Comparison of ENCODE assay signal across 21 cellular contexts in the genomic region with DNA sequence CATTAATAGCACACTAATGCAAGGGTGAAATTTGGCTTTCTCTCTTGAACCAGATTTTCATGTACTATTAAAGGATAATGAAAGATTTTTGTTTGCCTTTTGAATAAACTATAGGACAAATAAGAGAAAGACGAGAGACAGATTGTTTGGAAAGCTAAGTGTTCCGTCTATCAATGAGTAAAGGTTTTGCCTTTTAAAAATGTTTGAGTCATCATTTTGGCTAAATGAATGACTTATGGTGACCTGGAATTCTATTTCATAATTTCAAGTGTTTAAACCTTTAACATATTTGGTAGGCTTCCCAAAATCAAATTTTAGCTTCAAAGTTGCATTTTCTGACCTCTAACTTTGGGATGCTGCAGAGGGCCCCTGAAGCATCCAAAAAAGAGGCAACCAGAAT.
A peak's percentile ranks its signal among the peaks of the same experiment; 100 is the strongest.
DNase-seq lines count a peak whose midpoint lies in the region; ATAC-seq and TF ChIP-seq lines count a peak whose summit lies in the region.
"Had no signal": no experiment of that assay in that cellular context is flagged by ENCODE, and none has a peak within 500 bp of the region (broad histone marks: within the 10 kb centered on the region; RNA-seq: fewer than 3 reads in every experiment).

No MANE protein-coding gene starts in this region.

- no peak overlapping the region for H3K4me2 ChIP-seq in SK-N-SH
- H3K4me2 ChIP-seq: KMS-11 had no signal

- H3K27ac ChIP-seq in SK-N-SH (ENCODE audit: low read depth in 2 of 2, low read length in 1 of 2), result no peak overlapping the region
- H3K27ac ChIP-seq: KMS-11, Peyer's patch had no signal

- no peaks in the 10 kb centered on the region for H3K36me3 ChIP-seq in SK-N-SH (replicated peaks in 1 of 2; ENCODE audit: control insufficient read depth in 1 of 2, insufficient read depth in 2 of 2, low read length in 1 of 2)
- H3K36me3 ChIP-seq: Peyer's patch had no signal

- no peak for ATAC-seq in HG03521 (IDR thresholded peaks at IDR 0.05; ENCODE audit: unreplicated experiment)
- no peak for ATAC-seq in HG02678 (IDR thresholded peaks at IDR 0.05; ENCODE audit: unreplicated experiment)
- no peak for ATAC-seq in activated CD4-positive, CD25-positive, alpha-beta regulatory T cell treated with anti-CD3 and anti-CD28 coated beads, Interleukin-2, amount 50 U/mL, for 24 hours

- 33% methylated on average over 2 of the region's 2 CpGs for WGBS in SK-N-SH (ENCODE audit: low lambda C conversion rate)

- DNase-seq in HS-5 (ENCODE audit: low read depth), result peak; percentile 23
- DNase-seq in SK-N-SH, result no peak
- peak; percentile 56 for DNase-seq in choroid plexus epithelial cell (ENCODE audit: low read depth)
- peak; percentile 55 for DNase-seq in iris pigment epithelial cell (ENCODE audit: low read depth)
- DNase-seq in NCI-H345 treated with DMSO at 0.1 percent for 48 hours (lab: John Stamatoyannopoulos, UW; ENCODE audit: unreplicated experiment), result no peak
- DNase-seq: Caco-2; CD4-positive, CD25-positive, alpha-beta regulatory T cell; DMS153; EL; H9; MM.1S; NCI-H1105; NCI-H1694; NCI-H2227 treated with DMSO at 0.1 percent for 48 hours; NCI-H524 treated with DMSO at 0.1 percent for 48 hours; Peyer's patch; SHP77 treated with DMSO at 0.1 percent for 48 hours had no signal

- H3K9me2 ChIP-seq in SK-N-SH, result no peaks in the 10 kb centered on the region

- H3F3A ChIP-seq in SK-N-SH (replicated peaks; ENCODE audit: insufficient read depth), result peaks cover 17% of the 10 kb centered on the region

- no peaks in the 10 kb centered on the region for H3K9me3 ChIP-seq in SK-N-SH
- H3K9me3 ChIP-seq: Caco-2, Peyer's patch had no signal

- POLR2A ChIA-PET in SK-N-SH (lab: Yijun Ruan, JAX), result no interaction called here

- no peak overlapping the region for H3K9ac ChIP-seq in SK-N-SH
- H3K9ac ChIP-seq: KMS-11 had no signal

- H3K27me3 ChIP-seq in SK-N-SH (ENCODE audit: insufficient read depth), result no peaks in the 10 kb centered on the region
- H3K27me3 ChIP-seq: Peyer's patch had no signal

- TF ChIP-seq CTCF in SK-N-SH (IDR thresholded peaks at IDR 0.05) (no peak), choroid plexus epithelial cell (conservative IDR thresholded peaks at IDR 0.05; ENCODE audit: low read depth, low read length) (no peak)

- no peaks in the 10 kb centered on the region for H4K20me1 ChIP-seq in SK-N-SH (ENCODE audit: insufficient read depth)

- no peak overlapping the region for H2AFZ ChIP-seq in SK-N-SH (ENCODE audit: low read depth)

- CTCF ChIA-PET in SK-N-SH (lab: Yijun Ruan, JAX), result no interaction called here

- TF ChIP-seq EP300 in SK-N-SH (IDR thresholded peaks at IDR 0.05; ENCODE audit: borderline replicate concordance in 1 of 2, low read depth in 1 of 2, low read length in 1 of 2), result no peak

- no peak for TF ChIP-seq RAD21 in SK-N-SH (IDR thresholded peaks at IDR 0.05; ENCODE audit: low read length)

- H3K79me2 ChIP-seq in SK-N-SH (ENCODE audit: insufficient read depth), result no peaks in the 10 kb centered on the region

- H3K4me1 ChIP-seq in SK-N-SH (ENCODE audit: control insufficient read depth in 1 of 2, insufficient read depth in 2 of 2, low read depth in 1 of 2, low read length in 1 of 2), result no peaks in the 10 kb centered on the region; a peak in 1 of 4 replicates
- H3K4me1 ChIP-seq: Caco-2, Peyer's patch had no signal

- no peak overlapping the region for H3K4me3 ChIP-seq in SK-N-SH (ENCODE audit: low read depth in 2 of 2, low read length in 1 of 2)
- H3K4me3 ChIP-seq in choroid plexus epithelial cell (ENCODE audit: low read depth, low read length), result no peak overlapping the region
- H3K4me3 ChIP-seq: Peyer's patch had no signal

TF ChIP-seq in SK-N-SH, 30 proteins besides CTCF, POLR2A, EP300 and RAD21:
- TF ChIP-seq, protein P1, sequence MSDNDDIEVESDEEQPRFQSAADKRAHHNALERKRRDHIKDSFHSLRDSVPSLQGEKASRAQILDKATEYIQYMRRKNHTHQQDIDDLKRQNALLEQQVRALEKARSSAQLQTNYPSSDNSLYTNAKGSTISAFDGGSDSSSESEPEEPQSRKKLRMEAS (IDR thresholded peaks at IDR 0.05; ENCODE audit: low read depth), result no peak
- TF ChIP-seq TCF12 (IDR thresholded peaks at IDR 0.05) (peak; percentile 18; the same call in 1 of the 2 replicates), NRF1 (IDR thresholded peaks at IDR 0.05; ENCODE audit: low read depth, low read length) (no peak), CHD2 (IDR thresholded peaks at IDR 0.05; ENCODE audit: low read length, partially characterized antibody) (no peak), GATA2 (CRISPR knock-in tag; IDR thresholded peaks at IDR 0.05) (no peak), RXRA (IDR thresholded peaks at IDR 0.05; ENCODE audit: borderline replicate concordance, low read depth) (no peak), SIN3A (IDR thresholded peaks at IDR 0.05; ENCODE audit: borderline replicate concordance, low read depth, low read length) (no peak), YY1 (IDR thresholded peaks at IDR 0.05; ENCODE audit: low read depth) (no peak)

Comparison
In these comparisons a context has a peak if more than half of its experiments do, and no peak if none do; other contexts are left out.
1. DNase-seq: peak in HS-5 (single experiment), choroid plexus epithelial cell (single experiment) and iris pigment epithelial cell (single experiment); none in SK-N-SH (single experiment) and NCI-H345 treated with DMSO at 0.1 percent for 48 hours (single experiment).